26 cellular contexts compared by ENCODE assay signal in genomic region chr6:34652263-34652662, GRCh38. TPM values are rescaled to one million over a fixed set of nuclear protein-coding genes. Genes with fewer than 3 reads are reported as not detected.
DNase-seq lines count a peak whose midpoint lies in the region; ATAC-seq, FAIRE-seq and TF ChIP-seq lines count a peak whose summit lies in the region.
"Had no signal": no experiment of that assay in that cellular context is flagged by ENCODE, and none has a peak within 500 bp of the region (broad histone marks: within the 10 kb centered on the region; RNA-seq: fewer than 3 reads in every experiment).

No MANE protein-coding gene starts in this region.

- peak overlapping the region; percentile 5 for H3K4me2 ChIP-seq in OCI-LY7 (ENCODE audit: low read length)

- no peaks in the 10 kb centered on the region for H3K9me3 Mint-ChIP-seq in central memory CD8-positive, alpha-beta T cell
- H3K9me3 Mint-ChIP-seq in activated CD8-positive, alpha-beta T cell treated with anti-CD3 and anti-CD28 coated beads for 36 hours = no peaks in the 10 kb centered on the region
- H3K9me3 Mint-ChIP-seq: CD14-positive monocyte, HFFc6, IgD-negative memory B cell had no signal

- in situ Hi-C loops in gastrocnemius medialis (cut with MboI; ENCODE audit: low sequenced_read_pairs in 4 of 4) = no loop called here

- H3K27me3 Mint-ChIP-seq in central memory CD8-positive, alpha-beta T cell = no peaks in the 10 kb centered on the region
- H3K27me3 Mint-ChIP-seq in activated CD8-positive, alpha-beta T cell treated with anti-CD3 and anti-CD28 coated beads for 36 hours = no peaks in the 10 kb centered on the region
- H3K27me3 Mint-ChIP-seq: IgD-negative memory B cell had no signal

- DNase-seq in GM19239 (ENCODE audit: insufficient read length, low spot score) (no peak), OCI-LY7 (ENCODE audit: low spot score) (no peak), gastrocnemius medialis (no peak), right atrium auricular region (ENCODE audit: low spot score) (no peak), middle frontal gyrus (ENCODE audit: extremely low spot score, low spot score) (no peak)
- DNase-seq in central memory CD8-positive, alpha-beta T cell (ENCODE audit: low spot score in 2 of 2) = no peak
- DNase-seq in activated CD8-positive, alpha-beta T cell treated with anti-CD3 and anti-CD28 coated beads for 36 hours = no peak
- DNase-seq: 8988T, ACHN, BE2C, DMS153, DND-41, HFFc6, NCI-H1048, NCI-H1417, NCI-H1694, NCI-H2029 treated with DMSO at 0.1 percent for 48 hours, NCI-H446 treated with DMSO at 0.1 percent for 48 hours, NCI-H526 treated with DMSO at 0.1 percent for 48 hours, OCI-M1, SJCRH30 had no signal

- H3K9me2 ChIP-seq in OCI-LY7 (ENCODE audit: insufficient read depth, low read length) = no peaks in the 10 kb centered on the region

- H3K36me3 ChIP-seq in OCI-LY7 (ENCODE audit: insufficient read depth, low read length) = peaks cover 60% of the 10 kb centered on the region
- H3K36me3 ChIP-seq in gastrocnemius medialis = no peaks in the 10 kb centered on the region
- H3K36me3 ChIP-seq in right atrium auricular region = no peaks in the 10 kb centered on the region

- peaks cover 78% of the 10 kb centered on the region for H3K79me2 ChIP-seq in OCI-LY7 (ENCODE audit: insufficient read depth, low read depth, low read length)

- no peaks in the 10 kb centered on the region for H4K20me1 ChIP-seq in OCI-LY7 (ENCODE audit: insufficient read depth, low read length)

- H3K36me3 Mint-ChIP-seq in central memory CD8-positive, alpha-beta T cell (ENCODE audit: insufficient read depth) = peaks cover 24% of the 10 kb centered on the region
- H3K36me3 Mint-ChIP-seq in activated CD8-positive, alpha-beta T cell treated with anti-CD3 and anti-CD28 coated beads for 36 hours (ENCODE audit: low read depth) = peaks cover 13% of the 10 kb centered on the region

- no peak for TF ChIP-seq POLR2A in gastrocnemius medialis (IDR thresholded peaks at IDR 0.05)

- no peak overlapping the region for H3K4me3 ChIP-seq in OCI-LY7 (ENCODE audit: low read depth, low read length, poor library complexity, severe bottlenecking)
- H3K4me3 ChIP-seq in gastrocnemius medialis = no peak overlapping the region
- no peak overlapping the region for H3K4me3 ChIP-seq in right atrium auricular region
- H3K4me3 ChIP-seq: SJCRH30 had no signal

- intact Hi-C loops in OCI-LY7 (cut with micrococcal nuclease; ENCODE audit: unreplicated experiment) = no loop called here
- intact Hi-C loops in gastrocnemius medialis (cut with DNase I; ENCODE audit: low total_unique reads) = no loop called here
- intact Hi-C loops in activated CD8-positive, alpha-beta T cell treated with anti-CD3 and anti-CD28 coated beads for 36 hours (cut with micrococcal nuclease) = no loop called here

- CTCF ChIA-PET in OCI-LY7 (lab: Charles Lee; ENCODE audit: unreplicated experiment) = no interaction called here
- CTCF ChIA-PET in activated CD8-positive, alpha-beta T cell treated with anti-CD3 and anti-CD28 coated beads for 36 hours (lab: Charles Lee) = interaction anchor here (2.5 kb wide), 1 partner anchor 192 kb away, joined by 7 read pairs; no protein-coding TSS in a partner anchor

- H3K27me3 ChIP-seq in gastrocnemius medialis = no peaks in the 10 kb centered on the region
- no peaks in the 10 kb centered on the region for H3K27me3 ChIP-seq in right atrium auricular region
- H3K27me3 ChIP-seq: BE2C, SJCRH30 had no signal

- no peak overlapping the region for H2AFZ ChIP-seq in OCI-LY7 (ENCODE audit: low read length)

- H3K4me1 Mint-ChIP-seq in central memory CD8-positive, alpha-beta T cell = peaks cover 36% of the 10 kb centered on the region
- H3K4me1 Mint-ChIP-seq in activated CD8-positive, alpha-beta T cell treated with anti-CD3 and anti-CD28 coated beads for 36 hours (ENCODE audit: low read depth) = peaks cover 42% of the 10 kb centered on the region

- H3K4me3 Mint-ChIP-seq in central memory CD8-positive, alpha-beta T cell = no peak overlapping the region
- no peak overlapping the region for H3K4me3 Mint-ChIP-seq in activated CD8-positive, alpha-beta T cell treated with anti-CD3 and anti-CD28 coated beads for 36 hours
- H3K4me3 Mint-ChIP-seq: CD14-positive monocyte, HFFc6, IgD-negative memory B cell had no signal

- H3K27ac Mint-ChIP-seq in central memory CD8-positive, alpha-beta T cell (ENCODE audit: low read depth) = peak overlapping the region; percentile 49
- H3K27ac Mint-ChIP-seq in activated CD8-positive, alpha-beta T cell treated with anti-CD3 and anti-CD28 coated beads for 36 hours = no peak overlapping the region
- H3K27ac Mint-ChIP-seq: HFFc6, IgD-negative memory B cell had no signal

- H3K9me3 ChIP-seq in OCI-LY7 (ENCODE audit: low read length) (no peaks in the 10 kb centered on the region), gastrocnemius medialis (no peaks in the 10 kb centered on the region), right atrium auricular region (no peaks in the 10 kb centered on the region)
- H3K9me3 ChIP-seq: BE2C, SJCRH30 had no signal

- no TSS peak for BruUV-seq in OCI-LY7 (replicated peaks; lab: Mats Ljungman, UMichigan)

- ATAC-seq in central memory CD8-positive, alpha-beta T cell (replicated peaks; ENCODE audit: extremely low read depth, poor library complexity, severe bottlenecking) = no peak
- no peak for ATAC-seq in gastrocnemius medialis
- ATAC-seq in activated CD8-positive, alpha-beta T cell treated with anti-CD3 and anti-CD28 coated beads for 36 hours = no peak
- ATAC-seq: SK-N-SH treated with all-trans-retinoic acid at 6 μM for 48 hours had no signal

- peaks cover 65% of the 10 kb centered on the region for H3K4me1 ChIP-seq in OCI-LY7 (ENCODE audit: insufficient read depth, low read length, poor library complexity, severe bottlenecking)
- peaks cover 64 to 71% of the 10 kb centered on the region in 2 donors for H3K4me1 ChIP-seq in gastrocnemius medialis
- peaks cover 0 to 41% of the 10 kb centered on the region in 2 donors for H3K4me1 ChIP-seq in right atrium auricular region

- no peak for TF ChIP-seq CTCF in OCI-LY7 (conservative IDR thresholded peaks at IDR 0.05; ENCODE audit: low read length)
- TF ChIP-seq CTCF in gastrocnemius medialis (IDR thresholded peaks at IDR 0.05 in 4 of 5, conservative IDR thresholded peaks at IDR 0.05 in 1 of 5) = no peak
- TF ChIP-seq CTCF in activated CD8-positive, alpha-beta T cell treated with anti-CD3 and anti-CD28 coated beads for 36 hours (IDR thresholded peaks at IDR 0.05) = no peak
- no peak for TF ChIP-seq CTCF in right atrium auricular region (IDR thresholded peaks at IDR 0.05)

- POLR2A ChIA-PET in OCI-LY7 (lab: Charles Lee) = interaction anchor here (0.6 to 0.9 kb wide), 2 partner anchors 30 to 93 kb away, joined by 4 to 5 read pairs; no protein-coding TSS in a partner anchor
- POLR2A ChIA-PET in activated CD8-positive, alpha-beta T cell treated with anti-CD3 and anti-CD28 coated beads for 36 hours (lab: Charles Lee) = interaction anchor here (0.6 to 1.4 kb wide), 2 partner anchors 13 to 24 kb away, joined by 3 to 5 read pairs; no protein-coding TSS in a partner anchor

- H3K27ac ChIP-seq in OCI-LY7 (ENCODE audit: low read depth, low read length, poor library complexity, severe bottlenecking) (peak overlapping the region; percentile 6), gastrocnemius medialis (peak overlapping the region; percentile 21 to 82 (median 62)), right atrium auricular region (no peak overlapping the region)
- H3K27ac ChIP-seq: SJCRH30 had no signal

- peak; percentile 64 for FAIRE-seq in GM19239 (lab: Jason Lieb, UNC)
- FAIRE-seq: GM12892, H54 had no signal

RNA-seq across cellular contexts. Expression of gene ILRUN, which starts 44.3 kb away (rescaled TPM):
- 25.6 and 27.1 TPM in 2 replicates for total RNA-seq in OCI-LY7 (2014; rRNA removed; shearing (Covaris generic))
- total RNA-seq in OCI-LY7 (2022) (77.6 and 82.7 TPM in 2 replicates), gastrocnemius medialis (100 to 1,000 TPM; 136 to 252 (median 169) TPM), right atrium auricular region (100 to 1,000 TPM in 1 of 2 donors, 10 to 100 TPM in 1; 89.8 to 114 TPM)
- total RNA-seq in activated CD8-positive, alpha-beta T cell treated with anti-CD3 and anti-CD28 coated beads for 36 hours = 10 to 100 TPM; 45.3 to 51.8 TPM

Comparison
In these comparisons a context has a peak if more than half of its experiments do, and no peak if none do; other contexts are left out.
1. H3K27ac ChIP-seq: peak in OCI-LY7 (single experiment) and gastrocnemius medialis (4 of 4); none in right atrium auricular region (0 of 2).